1 cellular context compared by ENCODE assay signal in the genomic region with DNA sequence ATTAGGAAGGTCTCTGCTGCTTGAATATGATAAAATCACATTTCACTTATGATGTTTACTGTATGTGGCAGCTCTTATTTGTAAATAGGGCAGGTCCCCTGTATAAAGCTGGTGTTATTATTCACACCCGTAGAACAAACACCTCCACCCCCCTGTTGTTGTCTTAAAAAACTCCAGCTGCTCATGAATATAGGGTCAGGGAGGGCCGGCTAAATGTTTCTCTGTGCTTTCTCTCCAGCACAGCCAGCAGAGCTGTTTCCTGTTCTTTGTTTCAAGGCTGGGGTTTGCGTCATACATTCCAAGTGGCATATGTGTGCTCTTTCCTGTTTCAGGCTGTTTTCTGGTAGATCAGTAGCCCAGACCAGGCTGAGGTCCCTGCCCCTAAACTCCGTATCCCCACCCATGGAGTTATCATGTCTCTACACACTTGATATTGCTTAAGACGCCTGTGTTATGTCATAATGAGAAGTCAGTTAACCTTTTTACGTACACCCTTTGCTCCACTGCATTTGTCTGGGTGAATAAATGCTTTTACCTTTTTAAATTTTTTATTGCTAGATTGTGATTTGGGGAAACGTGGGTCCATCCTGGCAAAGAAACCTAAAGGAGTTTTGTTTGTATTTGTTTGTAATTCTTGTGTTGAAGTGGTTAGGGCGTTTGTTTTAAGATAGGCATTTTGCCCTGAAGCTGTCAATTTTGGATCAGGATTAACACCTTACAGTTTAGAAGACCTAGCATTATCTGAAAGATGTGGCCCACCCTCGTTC.
A peak's percentile ranks its signal among the peaks of the same experiment; 100 is the strongest.
TF ChIP-seq lines count a peak whose summit lies in the region.

No MANE protein-coding gene starts in this region.

TF ChIP-seq in K562, 482 proteins besides CTCF, POLR2A, EP300 and RAD21 (continued from another document and continues in another):
- TF ChIP-seq, protein P1, sequence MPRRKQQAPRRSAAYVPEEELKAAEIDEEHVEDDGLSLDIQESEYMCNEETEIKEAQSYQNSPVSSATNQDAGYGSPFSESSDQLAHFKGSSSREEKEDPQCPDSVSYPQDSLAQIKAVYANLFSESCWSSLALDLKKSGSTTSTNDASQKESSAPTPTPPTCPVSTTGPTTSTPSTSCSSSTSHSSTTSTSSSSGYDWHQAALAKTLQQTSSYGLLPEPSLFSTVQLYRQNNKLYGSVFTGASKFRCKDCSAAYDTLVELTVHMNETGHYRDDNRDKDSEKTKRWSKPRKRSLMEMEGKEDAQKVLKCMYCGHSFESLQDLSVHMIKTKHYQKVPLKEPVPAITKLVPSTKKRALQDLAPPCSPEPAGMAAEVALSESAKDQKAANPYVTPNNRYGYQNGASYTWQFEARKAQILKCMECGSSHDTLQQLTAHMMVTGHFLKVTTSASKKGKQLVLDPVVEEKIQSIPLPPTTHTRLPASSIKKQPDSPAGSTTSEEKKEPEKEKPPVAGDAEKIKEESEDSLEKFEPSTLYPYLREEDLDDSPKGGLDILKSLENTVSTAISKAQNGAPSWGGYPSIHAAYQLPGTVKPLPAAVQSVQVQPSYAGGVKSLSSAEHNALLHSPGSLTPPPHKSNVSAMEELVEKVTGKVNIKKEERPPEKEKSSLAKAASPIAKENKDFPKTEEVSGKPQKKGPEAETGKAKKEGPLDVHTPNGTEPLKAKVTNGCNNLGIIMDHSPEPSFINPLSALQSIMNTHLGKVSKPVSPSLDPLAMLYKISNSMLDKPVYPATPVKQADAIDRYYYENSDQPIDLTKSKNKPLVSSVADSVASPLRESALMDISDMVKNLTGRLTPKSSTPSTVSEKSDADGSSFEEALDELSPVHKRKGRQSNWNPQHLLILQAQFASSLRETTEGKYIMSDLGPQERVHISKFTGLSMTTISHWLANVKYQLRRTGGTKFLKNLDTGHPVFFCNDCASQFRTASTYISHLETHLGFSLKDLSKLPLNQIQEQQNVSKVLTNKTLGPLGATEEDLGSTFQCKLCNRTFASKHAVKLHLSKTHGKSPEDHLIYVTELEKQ (CRISPR knock-in tag; IDR thresholded peaks at IDR 0.05): no peak
- TF ChIP-seq SPI1 (IDR thresholded peaks at IDR 0.05; ENCODE audit: borderline replicate concordance, low read depth, low read length) (0 out of 2 replicates have a peak, but pooled peaks have one; percentile 27), NCOA1 (IDR thresholded peaks at IDR 0.05; ENCODE audit: low read depth) (peak; percentile 86; the same call in 1 of the 2 replicates), FOS (IDR thresholded peaks at IDR 0.05; ENCODE audit: extremely low read depth, insufficient read length) (no peak), ZNF217 (CRISPR knock-in tag; IDR thresholded peaks at IDR 0.05) (no peak), RNF2 (IDR thresholded peaks at IDR 0.05) (peak; percentile 59; the same call in 1 of the 2 replicates), ZNF586 (CRISPR knock-in tag; conservative IDR thresholded peaks at IDR 0.05) (no peak), TCFL5 (CRISPR knock-in tag; conservative IDR thresholded peaks at IDR 0.05) (no peak), ETV6 (IDR thresholded peaks at IDR 0.05; ENCODE audit: borderline replicate concordance in 1 of 2, low read depth in 2 of 2, low read length in 1 of 2) (peak in 1 of 2 experiments; percentile 52; a peak in 1 of 4 replicates), ETV6 (CRISPR knock-in tag; IDR thresholded peaks at IDR 0.05; ENCODE audit: borderline replicate concordance) (no peak), POLR2B (IDR thresholded peaks at IDR 0.05; ENCODE audit: low read depth, partially characterized antibody) (peak; percentile 61), KLF6 (CRISPR knock-in tag; IDR thresholded peaks at IDR 0.05; ENCODE audit: borderline replicate concordance) (no peak), ZC3H11A (IDR thresholded peaks at IDR 0.05; ENCODE audit: low read depth, low read length) (no peak), ZFX (CRISPR knock-in tag; IDR thresholded peaks at IDR 0.05) (no peak), TAF1 (IDR thresholded peaks at IDR 0.05; ENCODE audit: control insufficient read depth, extremely low read depth, insufficient read depth, low read length, severe bottlenecking) (peak; percentile 86), JUND (IDR thresholded peaks at IDR 0.05; ENCODE audit: borderline replicate concordance, low read depth, low read length) (peak; percentile 94), JUND (tag; IDR thresholded peaks at IDR 0.05; ENCODE audit: borderline replicate concordance, low read depth, low read length) (peak; percentile 80; the same call in 1 of the 3 replicates), BMI1 (IDR thresholded peaks at IDR 0.05; ENCODE audit: low read length) (no peak), FOSL1 (tag; conservative IDR thresholded peaks at IDR 0.05) (peak; percentile 62), RBFOX2 (IDR thresholded peaks at IDR 0.05; ENCODE audit: low read depth, low read length) (peak; percentile 56), SMAD4 (CRISPR knock-in tag; conservative IDR thresholded peaks at IDR 0.05) (peak; percentile 81; the same call in 1 of the 2 replicates), ZNF445 (CRISPR knock-in tag; IDR thresholded peaks at IDR 0.05; ENCODE audit: low read depth) (no peak), DIDO1 (tag; IDR thresholded peaks at IDR 0.05; ENCODE audit: low read depth) (no peak), ZNF57 (CRISPR knock-in tag; IDR thresholded peaks at IDR 0.05) (no peak), GATA2 (CRISPR knock-in tag; IDR thresholded peaks at IDR 0.05) (peak; percentile 67; the same call in 1 of the 2 replicates), ZNF436 (CRISPR knock-in tag; IDR thresholded peaks at IDR 0.05) (peak; percentile 49; the same call in 1 of the 2 replicates), NR2C1 (IDR thresholded peaks at IDR 0.05) (no peak), NR2C1 (tag; IDR thresholded peaks at IDR 0.05) (peak; percentile 61), EHMT2 (IDR thresholded peaks at IDR 0.05) (0 out of 2 replicates have a peak, but pooled peaks have one; percentile 30)
- TF ChIP-seq, protein P2, sequence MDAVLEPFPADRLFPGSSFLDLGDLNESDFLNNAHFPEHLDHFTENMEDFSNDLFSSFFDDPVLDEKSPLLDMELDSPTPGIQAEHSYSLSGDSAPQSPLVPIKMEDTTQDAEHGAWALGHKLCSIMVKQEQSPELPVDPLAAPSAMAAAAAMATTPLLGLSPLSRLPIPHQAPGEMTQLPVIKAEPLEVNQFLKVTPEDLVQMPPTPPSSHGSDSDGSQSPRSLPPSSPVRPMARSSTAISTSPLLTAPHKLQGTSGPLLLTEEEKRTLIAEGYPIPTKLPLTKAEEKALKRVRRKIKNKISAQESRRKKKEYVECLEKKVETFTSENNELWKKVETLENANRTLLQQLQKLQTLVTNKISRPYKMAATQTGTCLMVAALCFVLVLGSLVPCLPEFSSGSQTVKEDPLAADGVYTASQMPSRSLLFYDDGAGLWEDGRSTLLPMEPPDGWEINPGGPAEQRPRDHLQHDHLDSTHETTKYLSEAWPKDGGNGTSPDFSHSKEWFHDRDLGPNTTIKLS (IDR thresholded peaks at IDR 0.05; ENCODE audit: borderline replicate concordance, low read depth): peak; percentile 64; the same call in 1 of the 2 replicates
- TF ChIP-seq, protein P3, sequence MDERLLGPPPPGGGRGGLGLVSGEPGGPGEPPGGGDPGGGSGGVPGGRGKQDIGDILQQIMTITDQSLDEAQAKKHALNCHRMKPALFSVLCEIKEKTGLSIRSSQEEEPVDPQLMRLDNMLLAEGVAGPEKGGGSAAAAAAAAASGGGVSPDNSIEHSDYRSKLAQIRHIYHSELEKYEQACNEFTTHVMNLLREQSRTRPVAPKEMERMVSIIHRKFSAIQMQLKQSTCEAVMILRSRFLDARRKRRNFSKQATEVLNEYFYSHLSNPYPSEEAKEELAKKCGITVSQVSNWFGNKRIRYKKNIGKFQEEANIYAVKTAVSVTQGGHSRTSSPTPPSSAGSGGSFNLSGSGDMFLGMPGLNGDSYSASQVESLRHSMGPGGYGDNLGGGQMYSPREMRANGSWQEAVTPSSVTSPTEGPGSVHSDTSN (CRISPR knock-in tag; IDR thresholded peaks at IDR 0.05; ENCODE audit: low read depth): no peak
- TF ChIP-seq, protein P3 (tag; conservative IDR thresholded peaks at IDR 0.05; ENCODE audit: low read depth): no peak
- TF ChIP-seq, protein P4, sequence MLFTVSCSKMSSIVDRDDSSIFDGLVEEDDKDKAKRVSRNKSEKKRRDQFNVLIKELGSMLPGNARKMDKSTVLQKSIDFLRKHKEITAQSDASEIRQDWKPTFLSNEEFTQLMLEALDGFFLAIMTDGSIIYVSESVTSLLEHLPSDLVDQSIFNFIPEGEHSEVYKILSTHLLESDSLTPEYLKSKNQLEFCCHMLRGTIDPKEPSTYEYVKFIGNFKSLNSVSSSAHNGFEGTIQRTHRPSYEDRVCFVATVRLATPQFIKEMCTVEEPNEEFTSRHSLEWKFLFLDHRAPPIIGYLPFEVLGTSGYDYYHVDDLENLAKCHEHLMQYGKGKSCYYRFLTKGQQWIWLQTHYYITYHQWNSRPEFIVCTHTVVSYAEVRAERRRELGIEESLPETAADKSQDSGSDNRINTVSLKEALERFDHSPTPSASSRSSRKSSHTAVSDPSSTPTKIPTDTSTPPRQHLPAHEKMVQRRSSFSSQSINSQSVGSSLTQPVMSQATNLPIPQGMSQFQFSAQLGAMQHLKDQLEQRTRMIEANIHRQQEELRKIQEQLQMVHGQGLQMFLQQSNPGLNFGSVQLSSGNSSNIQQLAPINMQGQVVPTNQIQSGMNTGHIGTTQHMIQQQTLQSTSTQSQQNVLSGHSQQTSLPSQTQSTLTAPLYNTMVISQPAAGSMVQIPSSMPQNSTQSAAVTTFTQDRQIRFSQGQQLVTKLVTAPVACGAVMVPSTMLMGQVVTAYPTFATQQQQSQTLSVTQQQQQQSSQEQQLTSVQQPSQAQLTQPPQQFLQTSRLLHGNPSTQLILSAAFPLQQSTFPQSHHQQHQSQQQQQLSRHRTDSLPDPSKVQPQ (CRISPR knock-in tag; IDR thresholded peaks at IDR 0.05; ENCODE audit: borderline replicate concordance): 0 out of 2 replicates have a peak, but pooled peaks have one; percentile 13
- TF ChIP-seq, protein P5, sequence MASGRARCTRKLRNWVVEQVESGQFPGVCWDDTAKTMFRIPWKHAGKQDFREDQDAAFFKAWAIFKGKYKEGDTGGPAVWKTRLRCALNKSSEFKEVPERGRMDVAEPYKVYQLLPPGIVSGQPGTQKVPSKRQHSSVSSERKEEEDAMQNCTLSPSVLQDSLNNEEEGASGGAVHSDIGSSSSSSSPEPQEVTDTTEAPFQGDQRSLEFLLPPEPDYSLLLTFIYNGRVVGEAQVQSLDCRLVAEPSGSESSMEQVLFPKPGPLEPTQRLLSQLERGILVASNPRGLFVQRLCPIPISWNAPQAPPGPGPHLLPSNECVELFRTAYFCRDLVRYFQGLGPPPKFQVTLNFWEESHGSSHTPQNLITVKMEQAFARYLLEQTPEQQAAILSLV (tag; IDR thresholded peaks at IDR 0.05): peak; percentile 92
- TF ChIP-seq, protein P6, sequence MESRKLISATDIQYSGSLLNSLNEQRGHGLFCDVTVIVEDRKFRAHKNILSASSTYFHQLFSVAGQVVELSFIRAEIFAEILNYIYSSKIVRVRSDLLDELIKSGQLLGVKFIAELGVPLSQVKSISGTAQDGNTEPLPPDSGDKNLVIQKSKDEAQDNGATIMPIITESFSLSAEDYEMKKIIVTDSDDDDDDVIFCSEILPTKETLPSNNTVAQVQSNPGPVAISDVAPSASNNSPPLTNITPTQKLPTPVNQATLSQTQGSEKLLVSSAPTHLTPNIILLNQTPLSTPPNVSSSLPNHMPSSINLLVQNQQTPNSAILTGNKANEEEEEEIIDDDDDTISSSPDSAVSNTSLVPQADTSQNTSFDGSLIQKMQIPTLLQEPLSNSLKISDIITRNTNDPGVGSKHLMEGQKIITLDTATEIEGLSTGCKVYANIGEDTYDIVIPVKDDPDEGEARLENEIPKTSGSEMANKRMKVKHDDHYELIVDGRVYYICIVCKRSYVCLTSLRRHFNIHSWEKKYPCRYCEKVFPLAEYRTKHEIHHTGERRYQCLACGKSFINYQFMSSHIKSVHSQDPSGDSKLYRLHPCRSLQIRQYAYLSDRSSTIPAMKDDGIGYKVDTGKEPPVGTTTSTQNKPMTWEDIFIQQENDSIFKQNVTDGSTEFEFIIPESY (CRISPR knock-in tag; IDR thresholded peaks at IDR 0.05): 0 out of 2 replicates have a peak, but pooled peaks have one; percentile 15
- TF ChIP-seq, protein P7, sequence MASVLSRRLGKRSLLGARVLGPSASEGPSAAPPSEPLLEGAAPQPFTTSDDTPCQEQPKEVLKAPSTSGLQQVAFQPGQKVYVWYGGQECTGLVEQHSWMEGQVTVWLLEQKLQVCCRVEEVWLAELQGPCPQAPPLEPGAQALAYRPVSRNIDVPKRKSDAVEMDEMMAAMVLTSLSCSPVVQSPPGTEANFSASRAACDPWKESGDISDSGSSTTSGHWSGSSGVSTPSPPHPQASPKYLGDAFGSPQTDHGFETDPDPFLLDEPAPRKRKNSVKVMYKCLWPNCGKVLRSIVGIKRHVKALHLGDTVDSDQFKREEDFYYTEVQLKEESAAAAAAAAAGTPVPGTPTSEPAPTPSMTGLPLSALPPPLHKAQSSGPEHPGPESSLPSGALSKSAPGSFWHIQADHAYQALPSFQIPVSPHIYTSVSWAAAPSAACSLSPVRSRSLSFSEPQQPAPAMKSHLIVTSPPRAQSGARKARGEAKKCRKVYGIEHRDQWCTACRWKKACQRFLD (CRISPR knock-in tag; IDR thresholded peaks at IDR 0.05): peak; percentile 84
- TF ChIP-seq, protein P8, sequence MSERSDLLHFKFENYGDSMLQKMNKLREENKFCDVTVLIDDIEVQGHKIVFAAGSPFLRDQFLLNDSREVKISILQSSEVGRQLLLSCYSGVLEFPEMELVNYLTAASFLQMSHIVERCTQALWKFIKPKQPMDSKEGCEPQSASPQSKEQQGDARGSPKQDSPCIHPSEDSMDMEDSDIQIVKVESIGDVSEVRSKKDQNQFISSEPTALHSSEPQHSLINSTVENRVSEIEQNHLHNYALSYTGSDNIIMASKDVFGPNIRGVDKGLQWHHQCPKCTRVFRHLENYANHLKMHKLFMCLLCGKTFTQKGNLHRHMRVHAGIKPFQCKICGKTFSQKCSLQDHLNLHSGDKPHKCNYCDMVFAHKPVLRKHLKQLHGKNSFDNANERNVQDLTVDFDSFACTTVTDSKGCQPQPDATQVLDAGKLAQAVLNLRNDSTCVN (CRISPR knock-in tag; IDR thresholded peaks at IDR 0.05): no peak
- TF ChIP-seq, protein P9, sequence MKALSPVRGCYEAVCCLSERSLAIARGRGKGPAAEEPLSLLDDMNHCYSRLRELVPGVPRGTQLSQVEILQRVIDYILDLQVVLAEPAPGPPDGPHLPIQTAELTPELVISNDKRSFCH (CRISPR knock-in tag; IDR thresholded peaks at IDR 0.05): no peak
- TF ChIP-seq, protein P9 (tag; IDR thresholded peaks at IDR 0.05): peak; percentile 58
